In the genomic region with DNA sequence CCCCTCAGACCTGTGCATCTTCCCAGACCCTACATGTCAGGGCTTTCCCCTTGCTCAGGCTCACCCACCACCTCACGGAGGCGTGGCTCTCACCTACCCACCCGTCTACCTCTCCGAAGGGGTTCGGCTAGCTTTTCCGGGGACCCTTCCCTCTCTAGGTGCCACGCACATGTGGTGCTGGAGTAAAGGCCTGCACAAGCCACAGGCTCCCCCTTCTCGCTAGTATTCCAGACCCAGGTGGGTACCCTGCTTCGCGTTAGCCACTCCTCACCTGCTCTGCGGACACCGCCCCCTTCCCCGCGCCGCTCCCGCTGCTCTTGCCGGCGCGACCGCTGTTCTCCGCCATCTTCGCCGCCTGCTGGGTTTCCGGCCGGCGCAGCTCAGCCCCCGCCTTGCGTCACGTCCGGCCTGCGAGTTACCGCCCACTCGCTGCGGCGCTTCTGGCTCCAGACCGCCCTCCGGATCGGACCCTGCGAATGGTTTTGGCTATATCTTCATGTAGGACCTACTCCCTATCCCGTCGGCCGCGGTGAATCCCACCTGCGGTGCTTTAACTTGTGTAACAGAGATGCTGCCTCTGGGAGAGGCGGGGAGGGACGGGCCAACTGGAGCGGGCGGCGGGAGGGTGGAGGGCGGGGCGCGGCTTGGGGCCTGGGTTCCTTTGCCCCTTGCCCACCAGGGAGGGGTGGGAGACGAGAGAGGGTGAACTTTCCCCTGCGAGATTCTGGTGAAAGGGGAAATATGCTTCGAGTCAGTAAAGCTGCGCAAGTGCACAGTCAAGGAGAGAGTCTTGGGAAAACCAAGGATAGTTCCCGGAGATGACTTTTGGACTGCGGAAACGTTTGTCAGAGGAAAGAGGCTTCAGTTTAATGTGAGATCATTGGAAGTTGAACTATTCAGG, we compare ENCODE assay signal across 1 cellular context.
A peak's percentile ranks its signal among the peaks of the same experiment; 100 is the strongest.
TF ChIP-seq lines count a peak whose summit lies in the region.

A gene with protein sequence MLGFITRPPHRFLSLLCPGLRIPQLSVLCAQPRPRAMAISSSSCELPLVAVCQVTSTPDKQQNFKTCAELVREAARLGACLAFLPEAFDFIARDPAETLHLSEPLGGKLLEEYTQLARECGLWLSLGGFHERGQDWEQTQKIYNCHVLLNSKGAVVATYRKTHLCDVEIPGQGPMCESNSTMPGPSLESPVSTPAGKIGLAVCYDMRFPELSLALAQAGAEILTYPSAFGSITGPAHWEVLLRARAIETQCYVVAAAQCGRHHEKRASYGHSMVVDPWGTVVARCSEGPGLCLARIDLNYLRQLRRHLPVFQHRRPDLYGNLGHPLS (plus strand): TSS at position 425 of the 901 bp plus-strand sequence. CDS start 72 bp downstream, at position 497.
A gene with protein sequence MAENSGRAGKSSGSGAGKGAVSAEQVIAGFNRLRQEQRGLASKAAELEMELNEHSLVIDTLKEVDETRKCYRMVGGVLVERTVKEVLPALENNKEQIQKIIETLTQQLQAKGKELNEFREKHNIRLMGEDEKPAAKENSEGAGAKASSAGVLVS (minus strand): TSS at position 357 of the 901 bp plus-strand sequence. CDS start 11 bp downstream, at position 346.

TF ChIP-seq in HepG2, 621 proteins besides CTCF, POLR2A, EP300 and RAD21 (continued from another document and continues in another):
- TF ChIP-seq, protein P1, sequence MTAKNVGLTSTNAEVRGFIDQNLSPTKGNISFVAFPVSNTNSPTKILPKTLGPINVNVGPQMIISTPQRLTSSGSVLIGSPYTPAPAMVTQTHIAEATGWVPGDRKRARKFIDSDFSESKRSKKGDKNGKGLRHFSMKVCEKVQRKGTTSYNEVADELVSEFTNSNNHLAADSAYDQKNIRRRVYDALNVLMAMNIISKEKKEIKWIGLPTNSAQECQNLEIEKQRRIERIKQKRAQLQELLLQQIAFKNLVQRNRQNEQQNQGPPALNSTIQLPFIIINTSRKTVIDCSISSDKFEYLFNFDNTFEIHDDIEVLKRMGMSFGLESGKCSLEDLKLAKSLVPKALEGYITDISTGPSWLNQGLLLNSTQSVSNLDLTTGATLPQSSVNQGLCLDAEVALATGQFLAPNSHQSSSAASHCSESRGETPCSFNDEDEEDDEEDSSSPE (CRISPR knock-in tag; IDR thresholded peaks at IDR 0.05), result peak; percentile 70
- TF ChIP-seq HCFC1 (IDR thresholded peaks at IDR 0.05; ENCODE audit: low read depth, low read length) (peak; percentile 49; the same call in 1 of the 2 replicates), ZBTB20 (CRISPR knock-in tag; IDR thresholded peaks at IDR 0.05; ENCODE audit: borderline replicate concordance, low read depth) (peak; percentile 40; the same call in 1 of the 2 replicates), ZNF350 (CRISPR knock-in tag; IDR thresholded peaks at IDR 0.05; ENCODE audit: borderline replicate concordance, low read depth) (no peak; the same call in 1 of the 2 replicates), BORCS8-MEF2B (CRISPR knock-in tag; IDR thresholded peaks at IDR 0.05) (peak; percentile 76), ZNF431 (CRISPR knock-in tag; IDR thresholded peaks at IDR 0.05; ENCODE audit: borderline replicate concordance, low read depth) (peak; percentile 37; the same call in 1 of the 2 replicates), XBP1 (CRISPR knock-in tag; IDR thresholded peaks at IDR 0.05) (no peak), ZNF709 (CRISPR knock-in tag; IDR thresholded peaks at IDR 0.05) (no peak), TCF12 (IDR thresholded peaks at IDR 0.05) (no peak), TCF12 (CRISPR knock-in tag; IDR thresholded peaks at IDR 0.05) (0 out of 2 replicates have a peak, but pooled peaks have one; percentile 34), ZNF44 (CRISPR knock-in tag; IDR thresholded peaks at IDR 0.05) (peak; percentile 73; the same call in 1 of the 2 replicates), MEIS2 (CRISPR knock-in tag; IDR thresholded peaks at IDR 0.05) (0 out of 2 replicates have a peak, but pooled peaks have one; percentile 2), ZFP37 (CRISPR knock-in tag; IDR thresholded peaks at IDR 0.05; ENCODE audit: borderline replicate concordance) (no peak), ZFY (CRISPR knock-in tag; IDR thresholded peaks at IDR 0.05) (peak; percentile 77), ZMAT3 (CRISPR knock-in tag; conservative IDR thresholded peaks at IDR 0.05) (peak; percentile 76; the same call in 1 of the 2 replicates), ZNF232 (CRISPR knock-in tag; IDR thresholded peaks at IDR 0.05; ENCODE audit: borderline replicate concordance) (0 out of 2 replicates have a peak, but pooled peaks have one; percentile 69), ARHGAP35 (CRISPR knock-in tag; IDR thresholded peaks at IDR 0.05; ENCODE audit: borderline replicate concordance) (peak; percentile 84; the same call in 1 of the 2 replicates), CCDC6 (CRISPR knock-in tag; IDR thresholded peaks at IDR 0.05) (no peak), ZNF335 (CRISPR knock-in tag; IDR thresholded peaks at IDR 0.05) (peak; percentile 66; the same call in 1 of the 2 replicates), ZNF331 (CRISPR knock-in tag; IDR thresholded peaks at IDR 0.05) (no peak), ASH2L (IDR thresholded peaks at IDR 0.05; ENCODE audit: insufficient read length, low read depth, low read length) (peak; percentile 87), ELF3 (CRISPR knock-in tag; IDR thresholded peaks at IDR 0.05) (peak; percentile 31; the same call in 1 of the 2 replicates), GLI4 (CRISPR knock-in tag; IDR thresholded peaks at IDR 0.05; ENCODE audit: borderline replicate concordance) (peak; percentile 45; the same call in 1 of the 2 replicates), KMT2B (CRISPR knock-in tag; IDR thresholded peaks at IDR 0.05) (peak; percentile 90), IRF2 (CRISPR knock-in tag; IDR thresholded peaks at IDR 0.05) (peak; percentile 62; the same call in 1 of the 2 replicates), KLF12 (CRISPR knock-in tag; IDR thresholded peaks at IDR 0.05; ENCODE audit: borderline replicate concordance) (peak; percentile 84), NFRKB (IDR thresholded peaks at IDR 0.05) (no peak)
- TF ChIP-seq, protein P2, sequence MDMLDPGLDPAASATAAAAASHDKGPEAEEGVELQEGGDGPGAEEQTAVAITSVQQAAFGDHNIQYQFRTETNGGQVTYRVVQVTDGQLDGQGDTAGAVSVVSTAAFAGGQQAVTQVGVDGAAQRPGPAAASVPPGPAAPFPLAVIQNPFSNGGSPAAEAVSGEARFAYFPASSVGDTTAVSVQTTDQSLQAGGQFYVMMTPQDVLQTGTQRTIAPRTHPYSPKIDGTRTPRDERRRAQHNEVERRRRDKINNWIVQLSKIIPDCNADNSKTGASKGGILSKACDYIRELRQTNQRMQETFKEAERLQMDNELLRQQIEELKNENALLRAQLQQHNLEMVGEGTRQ (IDR thresholded peaks at IDR 0.05; ENCODE audit: low read depth, low read length), result no peak
- TF ChIP-seq, protein P2 (CRISPR knock-in tag; IDR thresholded peaks at IDR 0.05; ENCODE audit: borderline replicate concordance), result 0 out of 2 replicates have a peak, but pooled peaks have one; percentile 22
- TF ChIP-seq, protein P3, sequence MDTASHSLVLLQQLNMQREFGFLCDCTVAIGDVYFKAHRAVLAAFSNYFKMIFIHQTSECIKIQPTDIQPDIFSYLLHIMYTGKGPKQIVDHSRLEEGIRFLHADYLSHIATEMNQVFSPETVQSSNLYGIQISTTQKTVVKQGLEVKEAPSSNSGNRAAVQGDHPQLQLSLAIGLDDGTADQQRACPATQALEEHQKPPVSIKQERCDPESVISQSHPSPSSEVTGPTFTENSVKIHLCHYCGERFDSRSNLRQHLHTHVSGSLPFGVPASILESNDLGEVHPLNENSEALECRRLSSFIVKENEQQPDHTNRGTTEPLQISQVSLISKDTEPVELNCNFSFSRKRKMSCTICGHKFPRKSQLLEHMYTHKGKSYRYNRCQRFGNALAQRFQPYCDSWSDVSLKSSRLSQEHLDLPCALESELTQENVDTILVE (CRISPR knock-in tag; IDR thresholded peaks at IDR 0.05), result no peak
- TF ChIP-seq, protein P4, sequence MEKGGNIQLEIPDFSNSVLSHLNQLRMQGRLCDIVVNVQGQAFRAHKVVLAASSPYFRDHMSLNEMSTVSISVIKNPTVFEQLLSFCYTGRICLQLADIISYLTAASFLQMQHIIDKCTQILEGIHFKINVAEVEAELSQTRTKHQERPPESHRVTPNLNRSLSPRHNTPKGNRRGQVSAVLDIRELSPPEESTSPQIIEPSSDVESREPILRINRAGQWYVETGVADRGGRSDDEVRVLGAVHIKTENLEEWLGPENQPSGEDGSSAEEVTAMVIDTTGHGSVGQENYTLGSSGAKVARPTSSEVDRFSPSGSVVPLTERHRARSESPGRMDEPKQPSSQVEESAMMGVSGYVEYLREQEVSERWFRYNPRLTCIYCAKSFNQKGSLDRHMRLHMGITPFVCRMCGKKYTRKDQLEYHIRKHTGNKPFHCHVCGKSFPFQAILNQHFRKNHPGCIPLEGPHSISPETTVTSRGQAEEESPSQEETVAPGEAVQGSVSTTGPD (CRISPR knock-in tag; IDR thresholded peaks at IDR 0.05), result no peak
- TF ChIP-seq, protein P5, sequence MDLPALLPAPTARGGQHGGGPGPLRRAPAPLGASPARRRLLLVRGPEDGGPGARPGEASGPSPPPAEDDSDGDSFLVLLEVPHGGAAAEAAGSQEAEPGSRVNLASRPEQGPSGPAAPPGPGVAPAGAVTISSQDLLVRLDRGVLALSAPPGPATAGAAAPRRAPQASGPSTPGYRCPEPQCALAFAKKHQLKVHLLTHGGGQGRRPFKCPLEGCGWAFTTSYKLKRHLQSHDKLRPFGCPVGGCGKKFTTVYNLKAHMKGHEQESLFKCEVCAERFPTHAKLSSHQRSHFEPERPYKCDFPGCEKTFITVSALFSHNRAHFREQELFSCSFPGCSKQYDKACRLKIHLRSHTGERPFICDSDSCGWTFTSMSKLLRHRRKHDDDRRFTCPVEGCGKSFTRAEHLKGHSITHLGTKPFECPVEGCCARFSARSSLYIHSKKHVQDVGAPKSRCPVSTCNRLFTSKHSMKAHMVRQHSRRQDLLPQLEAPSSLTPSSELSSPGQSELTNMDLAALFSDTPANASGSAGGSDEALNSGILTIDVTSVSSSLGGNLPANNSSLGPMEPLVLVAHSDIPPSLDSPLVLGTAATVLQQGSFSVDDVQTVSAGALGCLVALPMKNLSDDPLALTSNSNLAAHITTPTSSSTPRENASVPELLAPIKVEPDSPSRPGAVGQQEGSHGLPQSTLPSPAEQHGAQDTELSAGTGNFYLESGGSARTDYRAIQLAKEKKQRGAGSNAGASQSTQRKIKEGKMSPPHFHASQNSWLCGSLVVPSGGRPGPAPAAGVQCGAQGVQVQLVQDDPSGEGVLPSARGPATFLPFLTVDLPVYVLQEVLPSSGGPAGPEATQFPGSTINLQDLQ (CRISPR knock-in tag; IDR thresholded peaks at IDR 0.05), result no peak
- TF ChIP-seq, protein P6, sequence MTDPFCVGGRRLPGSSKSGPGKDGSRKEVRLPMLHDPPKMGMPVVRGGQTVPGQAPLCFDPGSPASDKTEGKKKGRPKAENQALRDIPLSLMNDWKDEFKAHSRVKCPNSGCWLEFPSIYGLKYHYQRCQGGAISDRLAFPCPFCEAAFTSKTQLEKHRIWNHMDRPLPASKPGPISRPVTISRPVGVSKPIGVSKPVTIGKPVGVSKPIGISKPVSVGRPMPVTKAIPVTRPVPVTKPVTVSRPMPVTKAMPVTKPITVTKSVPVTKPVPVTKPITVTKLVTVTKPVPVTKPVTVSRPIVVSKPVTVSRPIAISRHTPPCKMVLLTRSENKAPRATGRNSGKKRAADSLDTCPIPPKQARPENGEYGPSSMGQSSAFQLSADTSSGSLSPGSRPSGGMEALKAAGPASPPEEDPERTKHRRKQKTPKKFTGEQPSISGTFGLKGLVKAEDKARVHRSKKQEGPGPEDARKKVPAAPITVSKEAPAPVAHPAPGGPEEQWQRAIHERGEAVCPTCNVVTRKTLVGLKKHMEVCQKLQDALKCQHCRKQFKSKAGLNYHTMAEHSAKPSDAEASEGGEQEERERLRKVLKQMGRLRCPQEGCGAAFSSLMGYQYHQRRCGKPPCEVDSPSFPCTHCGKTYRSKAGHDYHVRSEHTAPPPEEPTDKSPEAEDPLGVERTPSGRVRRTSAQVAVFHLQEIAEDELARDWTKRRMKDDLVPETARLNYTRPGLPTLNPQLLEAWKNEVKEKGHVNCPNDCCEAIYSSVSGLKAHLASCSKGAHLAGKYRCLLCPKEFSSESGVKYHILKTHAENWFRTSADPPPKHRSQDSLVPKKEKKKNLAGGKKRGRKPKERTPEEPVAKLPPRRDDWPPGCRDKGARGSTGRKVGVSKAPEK (CRISPR knock-in tag; IDR thresholded peaks at IDR 0.05; ENCODE audit: borderline replicate concordance), result no peak
- TF ChIP-seq, protein P7, sequence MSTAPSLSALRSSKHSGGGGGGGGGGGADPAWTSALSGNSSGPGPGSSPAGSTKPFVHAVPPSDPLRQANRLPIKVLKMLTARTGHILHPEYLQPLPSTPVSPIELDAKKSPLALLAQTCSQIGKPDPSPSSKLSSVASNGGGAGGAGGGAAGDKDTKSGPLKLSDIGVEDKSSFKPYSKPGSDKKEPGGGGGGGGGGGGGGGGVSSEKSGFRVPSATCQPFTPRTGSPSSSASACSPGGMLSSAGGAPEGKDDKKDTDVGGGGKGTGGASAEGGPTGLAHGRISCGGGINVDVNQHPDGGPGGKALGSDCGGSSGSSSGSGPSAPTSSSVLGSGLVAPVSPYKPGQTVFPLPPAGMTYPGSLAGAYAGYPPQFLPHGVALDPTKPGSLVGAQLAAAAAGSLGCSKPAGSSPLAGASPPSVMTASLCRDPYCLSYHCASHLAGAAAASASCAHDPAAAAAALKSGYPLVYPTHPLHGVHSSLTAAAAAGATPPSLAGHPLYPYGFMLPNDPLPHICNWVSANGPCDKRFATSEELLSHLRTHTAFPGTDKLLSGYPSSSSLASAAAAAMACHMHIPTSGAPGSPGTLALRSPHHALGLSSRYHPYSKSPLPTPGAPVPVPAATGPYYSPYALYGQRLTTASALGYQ (CRISPR knock-in tag; IDR thresholded peaks at IDR 0.05), result peak; percentile 32; the same call in 1 of the 2 replicates
- TF ChIP-seq, protein P8, sequence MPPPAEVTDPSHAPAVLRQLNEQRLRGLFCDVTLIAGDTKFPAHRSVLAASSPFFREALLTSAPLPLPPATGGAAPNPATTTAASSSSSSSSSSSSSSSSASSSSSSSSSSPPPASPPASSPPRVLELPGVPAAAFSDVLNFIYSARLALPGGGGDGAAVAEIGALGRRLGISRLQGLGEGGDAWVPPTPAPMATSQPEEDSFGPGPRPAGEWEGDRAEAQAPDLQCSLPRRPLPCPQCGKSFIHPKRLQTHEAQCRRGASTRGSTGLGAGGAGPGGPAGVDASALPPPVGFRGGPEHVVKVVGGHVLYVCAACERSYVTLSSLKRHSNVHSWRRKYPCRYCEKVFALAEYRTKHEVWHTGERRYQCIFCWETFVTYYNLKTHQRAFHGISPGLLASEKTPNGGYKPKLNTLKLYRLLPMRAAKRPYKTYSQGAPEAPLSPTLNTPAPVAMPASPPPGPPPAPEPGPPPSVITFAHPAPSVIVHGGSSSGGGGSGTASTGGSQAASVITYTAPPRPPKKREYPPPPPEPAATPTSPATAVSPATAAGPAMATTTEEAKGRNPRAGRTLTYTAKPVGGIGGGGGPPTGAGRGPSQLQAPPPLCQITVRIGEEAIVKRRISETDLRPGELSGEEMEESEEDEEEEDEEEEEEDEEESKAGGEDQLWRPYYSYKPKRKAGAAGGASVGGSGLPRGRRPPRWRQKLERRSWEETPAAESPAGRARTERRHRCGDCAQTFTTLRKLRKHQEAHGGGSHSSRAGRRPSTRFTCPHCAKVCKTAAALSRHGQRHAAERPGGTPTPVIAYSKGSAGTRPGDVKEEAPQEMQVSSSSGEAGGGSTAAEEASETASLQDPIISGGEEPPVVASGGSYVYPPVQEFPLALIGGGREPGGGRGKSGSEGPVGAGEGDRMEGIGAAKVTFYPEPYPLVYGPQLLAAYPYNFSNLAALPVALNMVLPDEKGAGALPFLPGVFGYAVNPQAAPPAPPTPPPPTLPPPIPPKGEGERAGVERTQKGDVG (CRISPR knock-in tag; IDR thresholded peaks at IDR 0.05; ENCODE audit: borderline replicate concordance), result peak; percentile 79; the same call in 1 of the 2 replicates
